ENCODE assay signal across 9 cellular contexts in the genomic region with DNA sequence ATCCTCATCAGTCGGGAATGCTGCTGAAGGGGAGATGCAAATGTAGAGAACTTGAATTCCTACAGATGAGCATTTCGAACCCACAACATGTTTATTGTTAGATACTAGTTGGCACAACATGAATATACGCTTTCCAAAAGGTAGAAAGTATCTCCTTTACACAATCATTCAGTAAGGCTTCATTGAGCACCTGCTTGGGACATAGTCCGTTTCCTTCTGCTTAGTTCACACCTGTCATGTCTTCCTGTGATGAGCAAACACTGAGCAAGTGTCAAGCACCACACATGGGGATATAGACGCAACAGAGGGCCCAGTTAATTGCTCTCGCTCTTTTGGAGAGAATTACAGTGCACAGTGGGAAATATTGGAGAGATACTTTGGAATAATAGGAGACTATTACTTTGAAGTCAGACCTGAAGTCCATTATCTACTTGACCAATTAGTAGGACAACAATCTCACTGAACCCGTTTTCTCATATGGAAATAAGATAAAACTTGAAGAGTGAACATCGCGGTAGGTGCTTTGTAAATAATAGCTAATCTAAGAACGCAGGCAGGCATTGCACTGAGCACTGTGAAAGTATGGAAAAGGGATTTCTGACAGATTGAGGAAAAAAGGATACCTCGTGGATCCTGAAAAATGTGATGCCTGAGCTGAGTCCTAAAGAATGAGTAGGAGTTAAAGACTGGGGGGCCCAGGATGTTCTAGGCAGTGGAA. TPM values are rescaled to one million over a fixed set of nuclear protein-coding genes. Genes with fewer than 3 reads are reported as not detected.
DNase-seq lines count a peak whose midpoint lies in the region; TF ChIP-seq lines count a peak whose summit lies in the region.
"Had no signal": no experiment of that assay in that cellular context is flagged by ENCODE, and none has a peak within 500 bp of the region (broad histone marks: within the 10 kb centered on the region; RNA-seq: fewer than 3 reads in every experiment).

No MANE protein-coding gene starts in this region.

- H3K4me3 Mint-ChIP-seq in CD14-positive monocyte, result peak overlapping the region in 1 of 2 donors; percentile 96
- no peak overlapping the region for H3K4me3 Mint-ChIP-seq in nephron progenitor cell
- H3K4me3 Mint-ChIP-seq in osteocyte (ENCODE audit: unreplicated experiment), result no peak overlapping the region
- no peak overlapping the region for H3K4me3 Mint-ChIP-seq in activated CD4-positive, alpha-beta T cell treated with anti-CD3 and anti-CD28 coated beads, Interleukin-2, amount 10 ng/mL, durations not matched to agents 24 days and 14 days
- H3K4me3 Mint-ChIP-seq: stimulated activated effector memory CD8-positive, alpha-beta T cell treated with anti-CD3 and anti-CD28 coated beads, Interleukin-12 subunit alpha, Interleukin-12 subunit beta, amount 100 ng/mL, for 72 hours had no signal

- H3K9me3 Mint-ChIP-seq in CD14-positive monocyte (no peaks in the 10 kb centered on the region), nephron progenitor cell (no peaks in the 10 kb centered on the region), osteocyte (ENCODE audit: unreplicated experiment) (no peaks in the 10 kb centered on the region)
- H3K9me3 Mint-ChIP-seq in activated CD4-positive, alpha-beta T cell treated with anti-CD3 and anti-CD28 coated beads, Interleukin-2, amount 10 ng/mL, durations not matched to agents 24 days and 14 days, result no peaks in the 10 kb centered on the region
- H3K9me3 Mint-ChIP-seq: stimulated activated effector memory CD8-positive, alpha-beta T cell treated with anti-CD3 and anti-CD28 coated beads, Interleukin-12 subunit alpha, Interleukin-12 subunit beta, amount 100 ng/mL, for 72 hours had no signal

- no peaks in the 10 kb centered on the region for H3K36me3 ChIP-seq in Loucy (ENCODE audit: insufficient read depth, low read length)
- H3K36me3 ChIP-seq in colonic mucosa, result no peaks in the 10 kb centered on the region

- H3K27me3 Mint-ChIP-seq in CD14-positive monocyte (ENCODE audit: low read depth in 3 of 3) (no peaks in the 10 kb centered on the region), nephron progenitor cell (ENCODE audit: low read depth, poor library complexity) (no peaks in the 10 kb centered on the region), osteocyte (ENCODE audit: unreplicated experiment) (no peaks in the 10 kb centered on the region)
- H3K27me3 Mint-ChIP-seq in activated CD4-positive, alpha-beta T cell treated with anti-CD3 and anti-CD28 coated beads, Interleukin-2, amount 10 ng/mL, durations not matched to agents 24 days and 14 days, result no peaks in the 10 kb centered on the region

- H3K9ac ChIP-seq in Loucy (ENCODE audit: low read depth, low read length, poor library complexity, severe bottlenecking), result peak overlapping the region; percentile 98
- H3K9ac ChIP-seq in colonic mucosa (ENCODE audit: low read depth in 2 of 2, low read length in 2 of 2), result peak overlapping the region; percentile 80 to 96

- TF ChIP-seq CTCF in CD14-positive monocyte (IDR thresholded peaks at IDR 0.05) (no peak), Loucy (conservative IDR thresholded peaks at IDR 0.05; ENCODE audit: low read length) (no peak), colonic mucosa (IDR thresholded peaks at IDR 0.05) (no peak), nephron progenitor cell (IDR thresholded peaks at IDR 0.05) (no peak), osteocyte (IDR thresholded peaks at IDR 0.05) (no peak)

- peaks cover 10% of the 10 kb centered on the region for H4K20me1 ChIP-seq in Loucy (ENCODE audit: insufficient read depth, low read length, poor library complexity, severe bottlenecking)

- H3K4me1 Mint-ChIP-seq in CD14-positive monocyte, result peaks cover 17% of the 10 kb centered on the region
- H3K4me1 Mint-ChIP-seq in nephron progenitor cell, result peaks cover 25% of the 10 kb centered on the region
- peaks cover 19% of the 10 kb centered on the region for H3K4me1 Mint-ChIP-seq in osteocyte (ENCODE audit: unreplicated experiment)
- H3K4me1 Mint-ChIP-seq in activated CD4-positive, alpha-beta T cell treated with anti-CD3 and anti-CD28 coated beads, Interleukin-2, amount 10 ng/mL, durations not matched to agents 24 days and 14 days, result peaks cover 30% of the 10 kb centered on the region

- intact Hi-C loops in CD14-positive monocyte (cut with micrococcal nuclease) (loop anchor here in 1 of 2 donors (5.0 kb wide), 1 partner anchor 287 kb away; no protein-coding TSS in a partner anchor), colonic mucosa (cut with DNase I) (no loop called here)
- intact Hi-C loops in activated CD4-positive, alpha-beta T cell treated with anti-CD3 and anti-CD28 coated beads, Interleukin-2, amount 10 ng/mL, durations not matched to agents 24 days and 14 days (cut with micrococcal nuclease), result loop anchor here (5.0 kb wide), 2 partner anchors 698 to 1388 kb away; a partner anchor contains a TSS

- H3K9me2 ChIP-seq in Loucy (replicated peaks; ENCODE audit: low read depth, low read length), result no peaks in the 10 kb centered on the region

- DNase-seq in CD14-positive monocyte (ENCODE audit: low spot score), result no peak
- no peak for DNase-seq in colonic mucosa
- no peak for DNase-seq in nephron progenitor cell
- DNase-seq in pons (ENCODE audit: low spot score), result no peak
- no peak for DNase-seq in osteocyte (ENCODE audit: extremely low spot score, unreplicated experiment)
- no peak for DNase-seq in activated CD4-positive, alpha-beta T cell treated with anti-CD3 and anti-CD28 coated beads, Interleukin-2, amount 10 ng/mL, durations not matched to agents 24 days and 14 days
- no peak for DNase-seq in stimulated activated CD4-positive, alpha-beta T cell treated with anti-CD3 and anti-CD28 coated beads, Interleukin-4, amount 100 ng/mL, for 24 hours

- H3K79me2 ChIP-seq in Loucy (ENCODE audit: insufficient read depth, low read length), result peaks cover 61% of the 10 kb centered on the region

- H3K27ac ChIP-seq in colonic mucosa, result no peak overlapping the region

- H3K27ac Mint-ChIP-seq in CD14-positive monocyte, result peak overlapping the region in 4 of 7 donors; percentile 91 to 96 (median 95)
- peak overlapping the region; percentile 97 for H3K27ac Mint-ChIP-seq in nephron progenitor cell
- no peak overlapping the region for H3K27ac Mint-ChIP-seq in osteocyte (ENCODE audit: unreplicated experiment)
- no peak overlapping the region for H3K27ac Mint-ChIP-seq in activated CD4-positive, alpha-beta T cell treated with anti-CD3 and anti-CD28 coated beads, Interleukin-2, amount 10 ng/mL, durations not matched to agents 24 days and 14 days
- H3K27ac Mint-ChIP-seq: stimulated activated effector memory CD8-positive, alpha-beta T cell treated with anti-CD3 and anti-CD28 coated beads, Interleukin-12 subunit alpha, Interleukin-12 subunit beta, amount 100 ng/mL, for 72 hours had no signal

- H3K36me3 Mint-ChIP-seq in CD14-positive monocyte (peaks cover 8 to 10% of the 10 kb centered on the region in 2 donors), nephron progenitor cell (ENCODE audit: low read depth) (peaks cover 6% of the 10 kb centered on the region), osteocyte (ENCODE audit: unreplicated experiment) (peaks cover 6% of the 10 kb centered on the region)
- peaks cover 26% of the 10 kb centered on the region for H3K36me3 Mint-ChIP-seq in activated CD4-positive, alpha-beta T cell treated with anti-CD3 and anti-CD28 coated beads, Interleukin-2, amount 10 ng/mL, durations not matched to agents 24 days and 14 days (ENCODE audit: low read depth)

- no peaks in the 10 kb centered on the region for H3K9me3 ChIP-seq in Loucy (ENCODE audit: insufficient read depth, low read depth, low read length)
- H3K9me3 ChIP-seq in colonic mucosa, result no peaks in the 10 kb centered on the region

- no peak overlapping the region for H2AFZ ChIP-seq in Loucy (ENCODE audit: low read length)

- H3K4me2 ChIP-seq in Loucy (ENCODE audit: low read depth, low read length, poor library complexity, severe bottlenecking), result peak overlapping the region; percentile 82

- H3K27me3 ChIP-seq in Loucy (ENCODE audit: insufficient read depth, low read length, poor library complexity, severe bottlenecking), result no peaks in the 10 kb centered on the region
- H3K27me3 ChIP-seq in colonic mucosa, result no peaks in the 10 kb centered on the region

- H3F3A ChIP-seq in Loucy (ENCODE audit: low read depth), result no peaks in the 10 kb centered on the region

- H3K4me1 ChIP-seq in Loucy (ENCODE audit: insufficient read depth, low read length, poor library complexity, severe bottlenecking), result peaks cover 40% of the 10 kb centered on the region
- H3K4me1 ChIP-seq in colonic mucosa, result peaks cover 4% of the 10 kb centered on the region

- H3K4me3 ChIP-seq in Loucy (ENCODE audit: low read length, poor library complexity, severe bottlenecking), result peak overlapping the region; percentile 95
- peak overlapping the region; percentile 91 for H3K4me3 ChIP-seq in colonic mucosa

RNA-seq across cellular contexts. Expression of a gene that starts 1.2 kb away (rescaled TPM):
- 10 to 100 TPM; 26.6 to 34.0 TPM for polyA plus RNA-seq in CD14-positive monocyte
- total RNA-seq in colonic mucosa, result 10 to 100 TPM; 24.6 to 37.0 TPM
- total RNA-seq in osteocyte, result 27.7 and 28.8 TPM in 2 replicates
- 81.4 TPM in 2 replicates for total RNA-seq in activated CD4-positive, alpha-beta T cell treated with anti-CD3 and anti-CD28 coated beads, Interleukin-2, amount 10 ng/mL, durations not matched to agents 24 days and 14 days

RNA-seq across cellular contexts. Expression of a gene that starts 1.3 kb away (rescaled TPM):
- polyA plus RNA-seq in CD14-positive monocyte, result 100 to 1,000 TPM; 116 to 125 TPM
- 10 to 100 TPM; 57.5 to 58.5 TPM for total RNA-seq in colonic mucosa
- 91.8 and 98.0 TPM in 2 replicates for total RNA-seq in osteocyte
- 121 and 131 TPM in 2 replicates for total RNA-seq in activated CD4-positive, alpha-beta T cell treated with anti-CD3 and anti-CD28 coated beads, Interleukin-2, amount 10 ng/mL, durations not matched to agents 24 days and 14 days

RNA-seq across cellular contexts. Expression of a gene that starts 49.7 kb away (rescaled TPM):
- 10 to 100 TPM; 84.0 to 98.2 TPM for polyA plus RNA-seq in CD14-positive monocyte
- 10 to 100 TPM; 37.7 to 53.9 TPM for total RNA-seq in colonic mucosa
- 68.7 and 71.6 TPM in 2 replicates for total RNA-seq in osteocyte
- total RNA-seq in activated CD4-positive, alpha-beta T cell treated with anti-CD3 and anti-CD28 coated beads, Interleukin-2, amount 10 ng/mL, durations not matched to agents 24 days and 14 days, result 76.0 and 78.6 TPM in 2 replicates

Comparison
In these comparisons a context has a peak if more than half of its experiments do, and no peak if none do; other contexts are left out.
1. H3K27ac Mint-ChIP-seq: peak in CD14-positive monocyte (4 of 7) and nephron progenitor cell (single experiment); none in osteocyte (single experiment) and activated CD4-positive, alpha-beta T cell treated with anti-CD3 and anti-CD28 coated beads, Interleukin-2, amount 10 ng/mL, durations not matched to agents 24 days and 14 days (single experiment).